ENCODE assay signal across 17 cellular contexts in the genomic region with DNA sequence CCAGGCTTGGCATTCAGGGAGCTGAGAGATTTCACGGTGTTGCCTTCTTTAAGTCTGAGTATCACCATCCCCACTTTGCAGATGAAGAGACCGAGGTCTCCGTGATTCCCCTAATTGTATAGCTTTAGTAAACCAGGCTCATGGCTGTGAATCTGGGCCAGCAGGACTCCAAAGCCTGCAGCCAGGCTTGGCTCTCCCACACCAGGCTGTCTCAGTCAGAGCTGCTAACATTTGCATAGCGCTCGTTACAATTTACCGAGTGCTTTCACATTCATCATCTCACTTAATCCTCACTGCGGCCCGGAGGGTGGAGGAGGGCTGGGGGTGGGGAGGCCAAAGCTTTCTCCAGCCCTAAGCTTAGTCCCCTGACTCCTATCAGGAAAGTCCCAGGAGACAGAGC. TPM values are rescaled to one million over a fixed set of nuclear protein-coding genes. Genes with fewer than 3 reads are reported as not detected.
"Had no signal": no experiment of that assay in that cellular context is flagged by ENCODE, and none has a peak within 500 bp of the region (broad histone marks: within the 10 kb centered on the region; RNA-seq: fewer than 3 reads in every experiment).

No MANE protein-coding gene starts in this region.

- H3K27me3 ChIP-seq: ascending aorta, ovary, thyroid gland, vagina had no signal

- H3K9me3 ChIP-seq: ovary, thyroid gland had no signal

- H3K27ac ChIP-seq: ascending aorta, cardiac muscle cell, esophagus squamous epithelium, ovary, thyroid gland, vagina had no signal

- DNase-seq: activated CD4-positive, alpha-beta memory T cell treated with anti-CD3 and anti-CD28 coated beads, Interleukin-2, amount 10 ng/mL, durations not matched to agents 7 days and 5 days; activated gamma-delta T cell treated with Interleukin-2 at 50 U/mL for 16 hours; activated T-cell treated with anti-CD3 and anti-CD28 coated beads, Interleukin-2, amount 50 U/mL, for 48 hours; esophagus squamous epithelium; foreskin melanocyte; head of caudate nucleus; nephron progenitor cell; ovary; small intestine; thyroid gland had no signal

- H3K4me1 ChIP-seq: ascending aorta, esophagus squamous epithelium, thyroid gland, vagina had no signal

- FAIRE-seq: colon, small intestine had no signal

- H3K4me3 ChIP-seq: ascending aorta, cardiac muscle cell, esophagus squamous epithelium, ovary, thyroid gland, vagina had no signal

- H3K36me3 ChIP-seq: ascending aorta, cardiac muscle cell, esophagus squamous epithelium, ovary, thyroid gland, vagina had no signal

RNA-seq across cellular contexts. Expression of a gene that starts 11.7 kb away (rescaled TPM):
- total RNA-seq: activated CD4-positive, alpha-beta memory T cell treated with anti-CD3 and anti-CD28 coated beads, Interleukin-2, amount 10 ng/mL, durations not matched to agents 7 days and 5 days; ascending aorta; cardiac muscle cell; esophagus squamous epithelium; liver; mesenteric fat pad; ovary; renal cortical epithelial cell; thyroid gland; vagina had no signal
- polyA plus RNA-seq: cardiac muscle cell, liver, ovary, small intestine had no signal

RNA-seq across cellular contexts. Expression of a gene that starts 23.4 kb away (rescaled TPM):
- total RNA-seq: activated CD4-positive, alpha-beta memory T cell treated with anti-CD3 and anti-CD28 coated beads, Interleukin-2, amount 10 ng/mL, durations not matched to agents 7 days and 5 days had no signal
- polyA plus RNA-seq: cardiac muscle cell, liver had no signal
